Comparison of ENCODE assay signal across 22 cellular contexts in the genomic region with DNA sequence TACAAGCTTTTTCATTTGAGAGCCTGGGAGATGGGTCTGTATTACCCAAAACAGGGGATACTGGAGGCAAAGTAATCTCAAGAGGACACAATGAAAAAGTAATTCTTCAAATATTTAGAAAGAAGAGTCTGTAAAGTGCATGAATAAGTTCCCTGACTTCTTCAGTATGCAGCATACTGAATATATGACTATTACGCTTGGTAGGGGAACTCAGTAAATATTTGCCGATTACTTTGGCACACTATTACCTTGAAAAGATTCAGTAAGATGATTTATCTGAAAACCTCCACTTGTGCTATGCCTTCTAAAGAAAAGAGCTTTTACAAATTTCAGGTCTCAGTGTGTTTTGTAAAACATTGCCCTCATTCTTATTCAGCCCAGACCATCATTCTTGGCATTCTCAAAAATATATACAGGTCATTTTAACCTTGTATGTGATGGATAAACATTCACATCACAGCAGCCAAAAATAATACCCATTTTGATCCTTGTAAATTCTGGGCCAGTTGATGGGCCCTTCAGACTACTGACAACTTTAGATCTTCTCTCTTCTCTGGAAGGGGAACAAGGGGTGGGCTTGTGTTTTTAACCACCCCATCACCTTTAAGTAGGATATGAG.
"Had no signal": no experiment of that assay in that cellular context is flagged by ENCODE, and none has a peak within 500 bp of the region (broad histone marks: within the 10 kb centered on the region; RNA-seq: fewer than 3 reads in every experiment).

No MANE protein-coding gene starts in this region.

- H3K27ac ChIP-seq: coronary artery, KMS-11, PC-9, WERI-Rb-1 had no signal

- H3K4me3 Mint-ChIP-seq: activated CD8-positive, alpha-beta T cell treated with anti-CD3 and anti-CD28 coated beads for 36 hours; activated naive CD4-positive, alpha-beta T cell treated with anti-CD3 and anti-CD28 coated beads, Interleukin-2, amount 50 U/mL, for 24 hours; activated T-cell treated with anti-CD3 and anti-CD28 coated beads, Interleukin-2, amount 50 U/mL, for 72 hours; T-cell had no signal

- ATAC-seq: activated CD8-positive, alpha-beta T cell treated with anti-CD3 and anti-CD28 coated beads for 36 hours; activated T-cell treated with anti-CD3 and anti-CD28 coated beads, Interleukin-2, amount 50 U/mL, for 72 hours; T-cell had no signal

- H3K4me3 ChIP-seq: coronary artery, PC-9 had no signal

- H3K27ac Mint-ChIP-seq: activated CD8-positive, alpha-beta T cell treated with anti-CD3 and anti-CD28 coated beads for 36 hours; activated naive CD4-positive, alpha-beta T cell treated with anti-CD3 and anti-CD28 coated beads, Interleukin-2, amount 50 U/mL, for 24 hours; activated T-cell treated with anti-CD3 and anti-CD28 coated beads, Interleukin-2, amount 50 U/mL, for 72 hours; activated T-helper 2 cell treated with anti-CD3 and anti-CD28 coated beads, Interferon-gamma antibody, Interleukin-2, Interleukin-4, amounts not matched to agents 10 μg/mL and 5 μg/mL and 100 μg/mL, durations not matched to agents 14 hours and 24 hours and 36 hours; T-cell had no signal

- H3K36me3 Mint-ChIP-seq: activated naive CD4-positive, alpha-beta T cell treated with anti-CD3 and anti-CD28 coated beads, Interleukin-2, amount 50 U/mL, for 24 hours; T-cell had no signal

- H3K36me3 ChIP-seq: WERI-Rb-1 had no signal

- H3K9me3 Mint-ChIP-seq: activated naive CD4-positive, alpha-beta T cell treated with anti-CD3 and anti-CD28 coated beads, Interleukin-2, amount 50 U/mL, for 24 hours; activated T-helper 2 cell treated with anti-CD3 and anti-CD28 coated beads, Interferon-gamma antibody, Interleukin-2, Interleukin-4, amounts not matched to agents 10 μg/mL and 5 μg/mL and 100 μg/mL, durations not matched to agents 14 hours and 24 hours and 36 hours had no signal

- H3K4me1 Mint-ChIP-seq: activated naive CD4-positive, alpha-beta T cell treated with anti-CD3 and anti-CD28 coated beads, Interleukin-2, amount 50 U/mL, for 24 hours; T-cell had no signal

- DNase-seq: activated CD4-positive, alpha-beta T cell treated with anti-CD3 and anti-CD28 coated beads for 4 hours; activated CD8-positive, alpha-beta memory T cell treated with anti-CD3 and anti-CD28 coated beads, Interleukin-2, amount 50 U/mL, for 4 hours; activated CD8-positive, alpha-beta T cell treated with anti-CD3 and anti-CD28 coated beads for 36 hours; activated T-cell treated with anti-CD3 and anti-CD28 coated beads, Interleukin-2, amount 50 U/mL, for 72 hours; amniotic stem cell; cerebellar nuclear complex; MV-4-11; NCI-H1105; NCI-H1436; NCI-H1694 treated with DMSO at 0.1 percent for 48 hours; NCI-H2029 treated with DMSO at 0.1 percent for 48 hours; NCI-H446; NCI-H524; PC-9; SIG-M5; T-cell; T-helper 2 cell; WERI-Rb-1 had no signal
